Comparison of ENCODE assay signal across 2 cellular contexts in genomic region chr9:136671646-136672430, GRCh38.
TF ChIP-seq lines count a peak whose summit lies in the region.

No MANE protein-coding gene starts in this region.

TF ChIP-seq in WTC11, 78 proteins besides CTCF, POLR2A, EP300 and RAD21:
- TF ChIP-seq RELA (CRISPR knock-in tag; IDR thresholded peaks at IDR 0.05; ENCODE audit: borderline replicate concordance) (0 out of 2 replicates have a peak, but pooled peaks have one; percentile 12), ARID4B (CRISPR knock-in tag; IDR thresholded peaks at IDR 0.05; ENCODE audit: borderline replicate concordance) (no peak), E2F5 (CRISPR knock-in tag; IDR thresholded peaks at IDR 0.05) (no peak), ZNF423 (CRISPR knock-in tag; IDR thresholded peaks at IDR 0.05) (peak; percentile 89), ZNF219 (CRISPR knock-in tag; IDR thresholded peaks at IDR 0.05; ENCODE audit: borderline replicate concordance) (no peak), TEAD1 (CRISPR knock-in tag; IDR thresholded peaks at IDR 0.05) (no peak)
- TF ChIP-seq, protein P1, sequence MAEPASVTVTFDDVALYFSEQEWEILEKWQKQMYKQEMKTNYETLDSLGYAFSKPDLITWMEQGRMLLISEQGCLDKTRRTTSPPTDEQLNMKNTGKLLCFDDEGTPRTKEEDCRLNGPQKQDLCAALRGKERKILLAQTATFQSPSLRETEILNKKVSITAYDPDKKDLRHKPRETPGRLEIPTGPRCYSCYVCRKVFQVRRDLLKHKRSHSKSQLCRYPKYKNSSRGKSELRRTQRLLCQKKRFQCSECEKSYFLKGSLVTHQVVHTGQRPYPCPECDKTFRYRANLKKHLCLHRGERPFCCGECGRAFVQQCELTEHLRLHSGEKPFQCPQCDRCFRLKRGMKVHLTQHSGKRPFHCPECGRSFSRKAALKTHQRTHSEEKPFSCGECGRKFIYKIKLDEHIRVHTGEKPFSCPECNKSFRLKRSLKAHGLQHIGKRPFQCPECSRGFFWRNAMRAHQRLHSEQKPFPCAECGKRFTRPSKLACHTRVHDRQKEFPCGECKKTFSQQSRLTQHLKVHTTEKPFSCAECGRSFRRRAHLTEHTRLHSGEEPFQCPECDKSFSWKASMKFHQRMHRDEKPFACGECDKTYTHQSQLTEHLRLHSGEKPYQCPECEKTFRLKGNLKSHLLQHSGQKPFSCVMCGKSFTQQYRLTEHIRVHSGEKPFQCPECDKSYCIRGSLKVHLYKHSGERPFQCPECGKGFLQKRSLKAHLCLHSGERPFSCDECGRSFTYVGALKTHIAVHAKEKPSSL (CRISPR knock-in tag; conservative IDR thresholded peaks at IDR 0.05) = no peak

TF ChIP-seq in H1, 55 proteins besides CTCF, POLR2A, EP300 and RAD21:
- TF ChIP-seq EGR1 (IDR thresholded peaks at IDR 0.05; ENCODE audit: borderline replicate concordance, low read depth, low read length) = peak; percentile 58; the same call in 1 of the 2 replicates
- TF ChIP-seq NRF1 (IDR thresholded peaks at IDR 0.05; ENCODE audit: low read depth, low read length) = no peak
- peak; percentile 62; the same call in 1 of the 2 replicates for TF ChIP-seq GABPA (IDR thresholded peaks at IDR 0.05; ENCODE audit: borderline replicate concordance, insufficient read depth, low read length)
- TF ChIP-seq CHD2 (IDR thresholded peaks at IDR 0.05; ENCODE audit: low read length) = no peak
- no peak for TF ChIP-seq KDM1A (IDR thresholded peaks at IDR 0.05; ENCODE audit: borderline replicate concordance, low read length)
- no peak for TF ChIP-seq JUND (IDR thresholded peaks at IDR 0.05; ENCODE audit: low read length)
- no peak for TF ChIP-seq POLR2AphosphoS5 (IDR thresholded peaks at IDR 0.05; ENCODE audit: low read depth, low read length)
- TF ChIP-seq KDM5A (IDR thresholded peaks at IDR 0.05; ENCODE audit: low read length) = no peak
- no peak for TF ChIP-seq ZNF274 (IDR thresholded peaks at IDR 0.05; ENCODE audit: borderline replicate concordance, extremely low read depth, low read length)
- no peak for TF ChIP-seq RBBP5 (IDR thresholded peaks at IDR 0.05; ENCODE audit: borderline replicate concordance, low read depth, low read length)
- no peak for TF ChIP-seq TAF7 (optimal IDR thresholded peaks at IDR 0.05; ENCODE audit: borderline replicate concordance, low read depth, low read length)
- no peak for TF ChIP-seq TAF1 (IDR thresholded peaks at IDR 0.05; ENCODE audit: low read depth, low read length)
- no peak for TF ChIP-seq CBX8 (IDR thresholded peaks at IDR 0.05; ENCODE audit: borderline replicate concordance, low read depth, low read length)
- TF ChIP-seq SIRT6 (IDR thresholded peaks at IDR 0.05; ENCODE audit: low read length) = no peak
- TF ChIP-seq POU5F1 (IDR thresholded peaks at IDR 0.05; ENCODE audit: low read depth, low read length) = no peak
TF ChIP-seq in H1: peak in this region for 2.
